9 cellular contexts compared by ENCODE assay signal in genomic region chr1:27395441-27396195, GRCh38. TPM values are rescaled to one million over a fixed set of nuclear protein-coding genes. Genes with fewer than 3 reads are reported as not detected.
DNase-seq lines count a peak whose midpoint lies in the region; ATAC-seq, FAIRE-seq and TF ChIP-seq lines count a peak whose summit lies in the region.
"Had no signal": no experiment of that assay in that cellular context is flagged by ENCODE, and none has a peak within 500 bp of the region (broad histone marks: within the 10 kb centered on the region; RNA-seq: fewer than 3 reads in every experiment).

No MANE protein-coding gene starts in this region.

- DNase-seq in ACHN = peak; percentile 62
- DNase-seq in GM18507 (ENCODE audit: extremely low spot score, insufficient read length, low read depth) = peak; percentile 73
- peak; percentile 32 for DNase-seq in NCI-H2029 treated with DMSO at 0.1 percent for 48 hours (lab: John Stamatoyannopoulos, UW)
- peak; percentile 68 for DNase-seq in WERI-Rb-1
- peak; percentile 48 for DNase-seq in brain microvascular endothelial cell
- no peak for DNase-seq in keratinocyte (ENCODE audit: low read depth, low spot score)
- DNase-seq in stimulated activated CD4-positive, alpha-beta T cell treated with anti-CD3 and anti-CD28 coated beads, Interleukin-1b, Interleukin-23, amount 100 ng/mL, for 48 hours = peak; percentile 79

- H3K4me2 ChIP-seq in keratinocyte (ENCODE audit: control insufficient read depth, extremely low read depth, insufficient read depth, low read depth, low read length) = no peak overlapping the region

- H4K20me1 ChIP-seq in keratinocyte (ENCODE audit: control insufficient read depth, extremely low read depth, insufficient read depth, low read length) = no peaks in the 10 kb centered on the region

- in situ Hi-C loops in ACHN (cut with HindIII; ENCODE audit: low pct_ligation_motif_present, low pct_unique_long_range_greater_than_20kb, low sequenced_read_pairs) (no loop called here), brain microvascular endothelial cell (cut with HindIII; ENCODE audit: low pct_ligation_motif_present, low sequenced_read_pairs) (no loop called here)

- peak; percentile 86 for TF ChIP-seq CTCF in WERI-Rb-1 (IDR thresholded peaks at IDR 0.05; ENCODE audit: low read depth, low read length)
- peak; percentile 93 for TF ChIP-seq CTCF in brain microvascular endothelial cell (IDR thresholded peaks at IDR 0.05; ENCODE audit: low read depth, low read length, missing control alignments)
- TF ChIP-seq CTCF in keratinocyte (optimal IDR thresholded peaks at IDR 0.05 in 1 of 3, IDR thresholded peaks at IDR 0.05 in 1 of 3, conservative IDR thresholded peaks at IDR 0.05 in 1 of 3; ENCODE audit: extremely low read depth in 1 of 3, insufficient read depth in 2 of 3, low read length in 3 of 3) = peak; percentile 83 to 97 (median 92)

- FAIRE-seq in GM18507 (lab: Jason Lieb, UNC) (peak; percentile 78), keratinocyte (lab: Jason Lieb, UNC) (no peak)

- H3K9me3 ChIP-seq in WERI-Rb-1 (ENCODE audit: severe bottlenecking) (no peaks in the 10 kb centered on the region), keratinocyte (ENCODE audit: control insufficient read depth, low read depth, low read length) (no peaks in the 10 kb centered on the region)

- H3K4me1 ChIP-seq in keratinocyte (ENCODE audit: control insufficient read depth, extremely low read depth, insufficient read depth, low read length) = peaks cover 21% of the 10 kb centered on the region

- peaks cover 15% of the 10 kb centered on the region for H3K79me2 ChIP-seq in keratinocyte (ENCODE audit: control insufficient read depth, insufficient read depth, low read length)

- dilution Hi-C loops in keratinocyte (cut with MboI; ENCODE audit: extremely low pct_ligation_motif_present, low sequenced_read_pairs) = no loop called here

- no peaks in the 10 kb centered on the region for H3K9me1 ChIP-seq in keratinocyte (ENCODE audit: control insufficient read depth, extremely low read depth, insufficient read depth, low read length)

- H3K27ac ChIP-seq in WERI-Rb-1 (no peak overlapping the region), brain microvascular endothelial cell (no peak overlapping the region), keratinocyte (ENCODE audit: control insufficient read depth, insufficient read depth, low read length) (no peak overlapping the region)

- no peak for ATAC-seq in GM19467 (IDR thresholded peaks at IDR 0.05; ENCODE audit: unreplicated experiment)

- H3K9ac ChIP-seq in keratinocyte (ENCODE audit: control insufficient read depth, extremely low read depth, insufficient read depth, low read length) = no peak overlapping the region

- H3K27me3 ChIP-seq in WERI-Rb-1 (ENCODE audit: insufficient read depth, low read depth, severe bottlenecking) (no peaks in the 10 kb centered on the region), brain microvascular endothelial cell (replicated peaks) (no peaks in the 10 kb centered on the region), keratinocyte (ENCODE audit: control insufficient read depth, extremely low read depth, insufficient read depth, low read length) (no peaks in the 10 kb centered on the region)

- H2AFZ ChIP-seq in keratinocyte (ENCODE audit: control insufficient read depth, low read length) = no peak overlapping the region

- no peaks in the 10 kb centered on the region for H3K36me3 ChIP-seq in WERI-Rb-1
- H3K36me3 ChIP-seq in brain microvascular endothelial cell (replicated peaks) = no peaks in the 10 kb centered on the region
- no peaks in the 10 kb centered on the region for H3K36me3 ChIP-seq in keratinocyte (ENCODE audit: control insufficient read depth in 2 of 2, extremely low read depth in 1 of 2, insufficient read depth in 2 of 2, low read length in 2 of 2)

- H3K4me3 ChIP-seq in WERI-Rb-1 (ENCODE audit: low read depth, low read length) (no peak overlapping the region), brain microvascular endothelial cell (ENCODE audit: low read depth, low read length) (no peak overlapping the region), keratinocyte (ENCODE audit: control insufficient read depth in 2 of 3, extremely low read depth in 1 of 3, insufficient read depth in 2 of 3, low read depth in 1 of 3, low read length in 3 of 3) (no peak overlapping the region)
- H3K4me3 ChIP-seq: skin epidermis had no signal

RNA-seq across cellular contexts. Expression of gene GPR3, which starts 3.2 kb away (rescaled TPM):
- 0.94 to 2.5 TPM (median 1.4 TPM) in 3 replicates for polyA plus RNA-seq in keratinocyte
- not detected for polyA plus RNA-seq in keratinocyte (2011; ENCODE audit: low read depth)
- polyA plus RNA-seq in keratinocyte (2011; cell fraction: cytosol; rRNA removed) = 1.2 and 1.5 TPM in 2 replicates
- 2.1 and 2.7 TPM in 2 replicates for polyA plus RNA-seq in keratinocyte (2011; cell fraction: nucleus; rRNA removed)
- polyA plus RNA-seq in keratinocyte (2012; ENCODE audit: low replicate concordance) = 0.41 and 1.6 TPM in 2 replicates
- polyA minus RNA-seq in keratinocyte = 0.59 to 2.7 TPM (median 1.2 TPM) in 3 replicates
- polyA minus RNA-seq in keratinocyte (2011; cell fraction: cytosol; rRNA and poly(A)+ RNA removed) = 2.7 TPM
- polyA minus RNA-seq in keratinocyte (2011; cell fraction: nucleus; rRNA and poly(A)+ RNA removed) = 0.74 and 1.2 TPM in 2 replicates

RNA-seq across cellular contexts. Expression of gene CD164L2, which starts 12.5 kb away (rescaled TPM):
- polyA plus RNA-seq in keratinocyte = 2.6 to 5.9 TPM (median 2.7 TPM) in 3 replicates
- 1.1 TPM for polyA plus RNA-seq in keratinocyte (2011; ENCODE audit: low read depth)
- polyA plus RNA-seq in keratinocyte (2011; cell fraction: cytosol; rRNA removed) = 0.95 and 2.5 TPM in 2 replicates
- 6.5 and 8.5 TPM in 2 replicates for polyA plus RNA-seq in keratinocyte (2011; cell fraction: nucleus; rRNA removed)
- polyA plus RNA-seq in keratinocyte (2012; ENCODE audit: low replicate concordance) = 3.7 and 6.7 TPM in 2 replicates
- 1.4 to 4.5 TPM (median 1.7 TPM) in 3 replicates for polyA minus RNA-seq in keratinocyte
- not detected for polyA minus RNA-seq in keratinocyte (2011; cell fraction: cytosol; rRNA and poly(A)+ RNA removed)
- 0.39 and 1.3 TPM in 2 replicates for polyA minus RNA-seq in keratinocyte (2011; cell fraction: nucleus; rRNA and poly(A)+ RNA removed)

RNA-seq across cellular contexts. Expression of gene FCN3, which starts 21.0 kb away (rescaled TPM):
- 0.08 TPM in 1 of 3 replicates, not detected in the others for polyA plus RNA-seq in keratinocyte
- not detected for polyA plus RNA-seq in keratinocyte (2011; ENCODE audit: low read depth)
- polyA plus RNA-seq in keratinocyte (2011; cell fraction: cytosol; rRNA removed) = not detected in 2 replicates
- polyA plus RNA-seq in keratinocyte (2011; cell fraction: nucleus; rRNA removed) = 0.20 and 0.31 TPM in 2 replicates
- polyA plus RNA-seq in keratinocyte (2012; ENCODE audit: low replicate concordance) = 0.39 TPM in 1 of 2 replicates, not detected in the other
- 0.22 TPM in 1 of 3 replicates, not detected in the others for polyA minus RNA-seq in keratinocyte
- polyA minus RNA-seq in keratinocyte (2011; cell fraction: cytosol; rRNA and poly(A)+ RNA removed) = not detected
- not detected in 2 replicates for polyA minus RNA-seq in keratinocyte (2011; cell fraction: nucleus; rRNA and poly(A)+ RNA removed)

RNA-seq across cellular contexts. Expression of gene MAP3K6, which starts 28.9 kb away (rescaled TPM):
- 13.4 to 19.3 TPM (median 16.7 TPM) in 3 replicates for polyA plus RNA-seq in keratinocyte
- polyA plus RNA-seq in keratinocyte (2011; ENCODE audit: low read depth) = 38.7 TPM
- polyA plus RNA-seq in keratinocyte (2011; cell fraction: cytosol; rRNA removed) = 6.8 and 10.8 TPM in 2 replicates
- polyA plus RNA-seq in keratinocyte (2011; cell fraction: nucleus; rRNA removed) = 40.2 and 58.7 TPM in 2 replicates
- 33.3 and 36.1 TPM in 2 replicates for polyA plus RNA-seq in keratinocyte (2012; ENCODE audit: low replicate concordance)
- polyA minus RNA-seq in keratinocyte = 18.5 to 49.4 TPM (median 19.1 TPM) in 3 replicates
- 18.6 TPM for polyA minus RNA-seq in keratinocyte (2011; cell fraction: cytosol; rRNA and poly(A)+ RNA removed)
- polyA minus RNA-seq in keratinocyte (2011; cell fraction: nucleus; rRNA and poly(A)+ RNA removed) = 24.6 and 25.2 TPM in 2 replicates

RNA-seq across cellular contexts. Expression of gene SYTL1, which starts 53.8 kb away (rescaled TPM):
- 15.5 to 34.0 TPM (median 15.6 TPM) in 3 replicates for polyA plus RNA-seq in keratinocyte
- 29.4 TPM for polyA plus RNA-seq in keratinocyte (2011; ENCODE audit: low read depth)
- 5.3 and 15.1 TPM in 2 replicates for polyA plus RNA-seq in keratinocyte (2011; cell fraction: cytosol; rRNA removed)
- 87.0 and 125 TPM in 2 replicates for polyA plus RNA-seq in keratinocyte (2011; cell fraction: nucleus; rRNA removed)
- polyA plus RNA-seq in keratinocyte (2012; ENCODE audit: low replicate concordance) = 16.6 and 45.8 TPM in 2 replicates
- polyA minus RNA-seq in keratinocyte = 6.7 to 17.0 TPM (median 14.7 TPM) in 3 replicates
- polyA minus RNA-seq in keratinocyte (2011; cell fraction: cytosol; rRNA and poly(A)+ RNA removed) = 18.2 TPM
- polyA minus RNA-seq in keratinocyte (2011; cell fraction: nucleus; rRNA and poly(A)+ RNA removed) = 17.2 and 18.4 TPM in 2 replicates
